ENCODE assay signal across 21 cellular contexts in the genomic region with DNA sequence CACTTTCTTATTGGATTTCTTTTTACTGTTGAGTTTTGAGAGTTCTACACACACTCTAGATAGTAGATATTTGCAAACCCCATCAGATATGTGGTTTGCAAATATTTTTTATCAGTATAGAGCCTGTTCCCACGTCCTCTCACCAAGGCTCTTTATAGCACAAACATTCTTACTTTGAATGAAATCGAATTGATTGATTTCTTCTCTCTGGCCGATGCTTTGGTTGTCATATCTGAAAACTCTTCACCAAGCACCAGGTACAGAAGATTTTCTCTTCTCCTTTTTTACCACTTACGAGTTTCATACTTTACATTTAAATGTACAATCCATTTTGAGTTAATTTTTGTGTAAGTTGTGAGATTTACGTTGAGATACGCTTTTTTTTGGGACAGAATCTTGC.
"Had no signal": no experiment of that assay in that cellular context is flagged by ENCODE, and none has a peak within 500 bp of the region (broad histone marks: within the 10 kb centered on the region; RNA-seq: fewer than 3 reads in every experiment).

No MANE protein-coding gene starts in this region.

- H3K27ac ChIP-seq: breast epithelium, tibial artery, WERI-Rb-1 had no signal

- H3K9me3 Mint-ChIP-seq: activated naive CD4-positive, alpha-beta T cell treated with anti-CD3 and anti-CD28 coated beads, Interleukin-2, amount 50 U/mL, for 72 hours; nephron had no signal

- H3K27ac Mint-ChIP-seq: activated naive CD4-positive, alpha-beta T cell treated with anti-CD3 and anti-CD28 coated beads, Interleukin-2, amount 50 U/mL, for 72 hours had no signal

- H3K9me3 ChIP-seq: adrenal gland, breast epithelium, tibial artery had no signal

- ATAC-seq: activated naive CD4-positive, alpha-beta T cell treated with anti-CD3 and anti-CD28 coated beads, Interleukin-2, amount 50 U/mL, for 72 hours; stimulated activated naive CD8-positive, alpha-beta T cell treated with anti-CD3 and anti-CD28 coated beads, Interleukin-15, Interleukin-2, amounts not matched to agents 100 U/mL and 50 U/mL, for 24 hours had no signal

- H3K27me3 ChIP-seq: adrenal gland, breast epithelium, tibial artery had no signal

- H3K4me3 ChIP-seq: adrenal gland, breast epithelium, lung, tibial artery had no signal

- DNase-seq: activated CD4-positive, alpha-beta T cell treated with anti-CD3 and anti-CD28 coated beads, Interleukin-2, amount 50 U/mL, for 4 hours; activated gamma-delta T cell; adrenal gland; cerebellar nuclear complex; cortex of kidney; erythroblast; foreskin melanocyte; glutamatergic neuron; hippocampal formation; left cardiac atrium; midbrain; stimulated activated CD4-positive, alpha-beta T cell treated with anti-CD3 and anti-CD28 coated beads, Interleukin-12 subunit alpha, Interleukin-12 subunit beta, amount 100 ng/mL, for 4 hours; stimulated activated CD4-positive, alpha-beta T cell treated with anti-CD3 and anti-CD28 coated beads, Interleukin-1b, Interleukin-23, amount 100 ng/mL, for 48 hours; stimulated activated naive CD8-positive, alpha-beta T cell treated with anti-CD3 and anti-CD28 coated beads, Interleukin-15, Interleukin-2, amounts not matched to agents 100 U/mL and 50 U/mL, for 24 hours; substantia nigra; tibial artery; WERI-Rb-1 had no signal

- H3K4me3 Mint-ChIP-seq: nephron had no signal

- H3K4me1 ChIP-seq: breast epithelium had no signal

- H3K36me3 Mint-ChIP-seq: activated naive CD4-positive, alpha-beta T cell treated with anti-CD3 and anti-CD28 coated beads, Interleukin-2, amount 50 U/mL, for 72 hours had no signal

- H3K36me3 ChIP-seq: adrenal gland, breast epithelium, tibial artery, WERI-Rb-1 had no signal
